15 cellular contexts compared by ENCODE assay signal in the genomic region with DNA sequence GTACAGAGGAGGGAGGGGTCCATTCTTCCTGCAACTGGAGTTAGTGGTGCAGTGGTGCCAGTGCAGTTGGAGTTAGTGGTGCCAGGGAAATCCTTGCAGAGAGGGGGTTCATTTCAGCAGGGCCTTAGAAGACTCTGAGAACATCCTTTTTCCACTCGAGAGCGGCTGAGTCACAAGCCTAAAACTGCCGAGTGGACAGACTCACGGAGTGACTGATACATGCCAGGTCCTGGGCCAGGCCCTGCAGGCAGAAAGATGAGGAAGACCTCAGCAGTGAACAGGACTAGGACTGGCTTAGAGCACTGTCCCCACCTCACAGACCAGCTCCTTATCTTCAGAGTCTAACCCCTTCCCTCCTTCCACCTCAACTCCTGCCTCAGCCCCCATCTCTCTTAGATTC. TPM values are rescaled to one million over a fixed set of nuclear protein-coding genes. Genes with fewer than 3 reads are reported as not detected.
DNase-seq lines count a peak whose midpoint lies in the region; ATAC-seq and TF ChIP-seq lines count a peak whose summit lies in the region.
"Had no signal": no experiment of that assay in that cellular context is flagged by ENCODE, and none has a peak within 500 bp of the region (broad histone marks: within the 10 kb centered on the region; RNA-seq: fewer than 3 reads in every experiment).

No MANE protein-coding gene starts in this region.

- H3K4me3 ChIP-seq in right atrium auricular region, result no peak overlapping the region
- H3K4me3 ChIP-seq in tibial artery, result no peak overlapping the region
- H3K4me3 ChIP-seq: adrenal gland, psoas muscle had no signal

- peak overlapping the region in 1 of 2 donors; percentile 20 for H3K27ac ChIP-seq in right atrium auricular region
- H3K27ac ChIP-seq in tibial artery, result no peak overlapping the region
- H3K27ac ChIP-seq: psoas muscle had no signal

- H3K27me3 ChIP-seq in right atrium auricular region, result no peaks in the 10 kb centered on the region
- no peaks in the 10 kb centered on the region for H3K27me3 ChIP-seq in tibial artery
- H3K27me3 ChIP-seq: adrenal gland had no signal

- DNase-seq in Right ventricle myocardium superior (no peak), Right ventricle myocardium inferior (ENCODE audit: missing footprints) (no peak), right atrium auricular region (ENCODE audit: low spot score) (peak; percentile 69), tibial artery (peak; percentile 36 to 66)
- no peak for DNase-seq in activated T-helper 1 cell treated with anti-CD3 and anti-CD28 coated beads, Interleukin-12 subunit alpha, Interleukin-12 subunit beta, Interleukin-2, Interleukin-4 antibody, amounts not matched to agents 30 ng/mL and 10 ng/mL and 1 ng/mL, durations not matched to agents 14 hours and 24 hours and 36 hours (ENCODE audit: low spot score)
- no peak for DNase-seq in stimulated activated CD4-positive, alpha-beta T cell treated with anti-CD3 and anti-CD28 coated beads, Interleukin-4, amount 100 ng/mL, for 24 hours
- DNase-seq: DMS153; NCI-H1436; NCI-H524 treated with DMSO at 0.1 percent for 48 hours; stimulated activated CD4-positive, alpha-beta T cell treated with anti-CD3 and anti-CD28 coated beads, Interleukin-4, amount 100 ng/mL, for 1 hour; stimulated activated naive CD4-positive, alpha-beta T cell had no signal

- peaks cover 30% of the 10 kb centered on the region for H3K4me1 Mint-ChIP-seq in activated T-helper 1 cell treated with anti-CD3 and anti-CD28 coated beads, Interleukin-12 subunit alpha, Interleukin-12 subunit beta, Interleukin-2, Interleukin-4 antibody, amounts not matched to agents 30 ng/mL and 10 ng/mL and 1 ng/mL, durations not matched to agents 14 hours and 24 hours and 36 hours (ENCODE audit: low read depth)

- H3K9me3 ChIP-seq in right atrium auricular region, result no peaks in the 10 kb centered on the region
- no peaks in the 10 kb centered on the region for H3K9me3 ChIP-seq in tibial artery
- H3K9me3 ChIP-seq: adrenal gland, psoas muscle had no signal

- H3K36me3 ChIP-seq in right atrium auricular region, result peaks cover 41% of the 10 kb centered on the region
- peaks cover 19 to 46% (median 39%) of the 10 kb centered on the region in 3 donors for H3K36me3 ChIP-seq in tibial artery

- TF ChIP-seq CTCF in right atrium auricular region (IDR thresholded peaks at IDR 0.05) (no peak), tibial artery (IDR thresholded peaks at IDR 0.05) (no peak)

- H3K4me1 ChIP-seq in right atrium auricular region (peaks cover 0 to 24% of the 10 kb centered on the region in 2 donors), tibial artery (no peaks in the 10 kb centered on the region)

- H3K9me3 Mint-ChIP-seq in activated T-helper 1 cell treated with anti-CD3 and anti-CD28 coated beads, Interleukin-12 subunit alpha, Interleukin-12 subunit beta, Interleukin-2, Interleukin-4 antibody, amounts not matched to agents 30 ng/mL and 10 ng/mL and 1 ng/mL, durations not matched to agents 14 hours and 24 hours and 36 hours, result no peaks in the 10 kb centered on the region

- ATAC-seq in Right ventricle myocardium superior (ENCODE audit: poor library complexity) (peak; percentile 14), Right ventricle myocardium inferior (no peak), HG02852 (IDR thresholded peaks at IDR 0.05; ENCODE audit: unreplicated experiment) (no peak), GM19397 (IDR thresholded peaks at IDR 0.05; ENCODE audit: unreplicated experiment) (no peak)

- intact Hi-C loops in Right ventricle myocardium superior (cut with DNase I), result no loop called here
- intact Hi-C loops in Right ventricle myocardium inferior (cut with DNase I), result no loop called here
- intact Hi-C loops in activated T-helper 1 cell treated with anti-CD3 and anti-CD28 coated beads, Interleukin-12 subunit alpha, Interleukin-12 subunit beta, Interleukin-2, Interleukin-4 antibody, amounts not matched to agents 30 ng/mL and 10 ng/mL and 1 ng/mL, durations not matched to agents 14 hours and 24 hours and 36 hours (cut with micrococcal nuclease), result no loop called here
- intact Hi-C loops in tibial artery (cut with DNase I; ENCODE audit: low total_unique reads), result no loop called here

- peak overlapping the region; percentile 35 for H3K27ac Mint-ChIP-seq in activated T-helper 1 cell treated with anti-CD3 and anti-CD28 coated beads, Interleukin-12 subunit alpha, Interleukin-12 subunit beta, Interleukin-2, Interleukin-4 antibody, amounts not matched to agents 30 ng/mL and 10 ng/mL and 1 ng/mL, durations not matched to agents 14 hours and 24 hours and 36 hours

- H3K36me3 Mint-ChIP-seq in activated T-helper 1 cell treated with anti-CD3 and anti-CD28 coated beads, Interleukin-12 subunit alpha, Interleukin-12 subunit beta, Interleukin-2, Interleukin-4 antibody, amounts not matched to agents 30 ng/mL and 10 ng/mL and 1 ng/mL, durations not matched to agents 14 hours and 24 hours and 36 hours (ENCODE audit: low read depth), result peaks cover 51% of the 10 kb centered on the region

- H3K27me3 Mint-ChIP-seq in activated T-helper 1 cell treated with anti-CD3 and anti-CD28 coated beads, Interleukin-12 subunit alpha, Interleukin-12 subunit beta, Interleukin-2, Interleukin-4 antibody, amounts not matched to agents 30 ng/mL and 10 ng/mL and 1 ng/mL, durations not matched to agents 14 hours and 24 hours and 36 hours (ENCODE audit: insufficient read depth), result no peaks in the 10 kb centered on the region

- no peak overlapping the region for H3K4me3 Mint-ChIP-seq in activated T-helper 1 cell treated with anti-CD3 and anti-CD28 coated beads, Interleukin-12 subunit alpha, Interleukin-12 subunit beta, Interleukin-2, Interleukin-4 antibody, amounts not matched to agents 30 ng/mL and 10 ng/mL and 1 ng/mL, durations not matched to agents 14 hours and 24 hours and 36 hours

RNA-seq across cellular contexts. Expression of gene IKBKE, which starts 12.9 kb away (rescaled TPM):
- 0.46 TPM for total RNA-seq in Right ventricle myocardium superior
- 0.62 TPM for total RNA-seq in Right ventricle myocardium inferior
- total RNA-seq in activated T-helper 1 cell treated with anti-CD3 and anti-CD28 coated beads, Interleukin-12 subunit alpha, Interleukin-12 subunit beta, Interleukin-2, Interleukin-4 antibody, amounts not matched to agents 30 ng/mL and 10 ng/mL and 1 ng/mL, durations not matched to agents 14 hours and 24 hours and 36 hours, result 59.8 and 64.9 TPM in 2 replicates
- 1 to 10 TPM; 1.3 to 3.2 TPM for total RNA-seq in right atrium auricular region

RNA-seq across cellular contexts. Expression of gene RASSF5, which starts 49.9 kb away (rescaled TPM):
- 3.9 TPM for total RNA-seq in Right ventricle myocardium superior
- 5.3 TPM for total RNA-seq in Right ventricle myocardium inferior
- total RNA-seq in activated T-helper 1 cell treated with anti-CD3 and anti-CD28 coated beads, Interleukin-12 subunit alpha, Interleukin-12 subunit beta, Interleukin-2, Interleukin-4 antibody, amounts not matched to agents 30 ng/mL and 10 ng/mL and 1 ng/mL, durations not matched to agents 14 hours and 24 hours and 36 hours, result 220 and 221 TPM in 2 replicates
- total RNA-seq in right atrium auricular region, result 10 to 100 TPM in 1 of 2 donors, 1 to 10 TPM in 1; 9.9 to 17.5 TPM

Comparison
In these comparisons a context has a peak if more than half of its experiments do, and no peak if none do; other contexts are left out.
1. DNase-seq: peak in right atrium auricular region (single experiment) and tibial artery (2 of 2); none in Right ventricle myocardium superior (single experiment), Right ventricle myocardium inferior (single experiment), activated T-helper 1 cell treated with anti-CD3 and anti-CD28 coated beads, Interleukin-12 subunit alpha, Interleukin-12 subunit beta, Interleukin-2, Interleukin-4 antibody, amounts not matched to agents 30 ng/mL and 10 ng/mL and 1 ng/mL, durations not matched to agents 14 hours and 24 hours and 36 hours (single experiment) and stimulated activated CD4-positive, alpha-beta T cell treated with anti-CD3 and anti-CD28 coated beads, Interleukin-4, amount 100 ng/mL, for 24 hours (single experiment).
2. RNA of gene IKBKE, which starts 12.9 kb away (total RNA-seq): 59.8 to 64.9 TPM in activated T-helper 1 cell treated with anti-CD3 and anti-CD28 coated beads, Interleukin-12 subunit alpha, Interleukin-12 subunit beta, Interleukin-2, Interleukin-4 antibody, amounts not matched to agents 30 ng/mL and 10 ng/mL and 1 ng/mL, durations not matched to agents 14 hours and 24 hours and 36 hours; 1.3 to 3.2 TPM in right atrium auricular region, 0.62 TPM in Right ventricle myocardium inferior (single experiment) and 0.46 TPM in Right ventricle myocardium superior (single experiment); every median in the first group is over 10 times any median in the second.
3. RNA of gene RASSF5, which starts 49.9 kb away (total RNA-seq): 220 to 221 TPM in activated T-helper 1 cell treated with anti-CD3 and anti-CD28 coated beads, Interleukin-12 subunit alpha, Interleukin-12 subunit beta, Interleukin-2, Interleukin-4 antibody, amounts not matched to agents 30 ng/mL and 10 ng/mL and 1 ng/mL, durations not matched to agents 14 hours and 24 hours and 36 hours; 9.9 to 17.5 TPM in right atrium auricular region, 5.3 TPM in Right ventricle myocardium inferior (single experiment) and 3.9 TPM in Right ventricle myocardium superior (single experiment); every median in the first group is over 10 times any median in the second.